10 cellular contexts compared by ENCODE assay signal in genomic region chr18:59725177-59725576, GRCh38. TPM values are rescaled to one million over a fixed set of nuclear protein-coding genes. Genes with fewer than 3 reads are reported as not detected.
"Had no signal": no experiment of that assay in that cellular context is flagged by ENCODE, and none has a peak within 500 bp of the region (broad histone marks: within the 10 kb centered on the region; RNA-seq: fewer than 3 reads in every experiment).

No MANE protein-coding gene starts in this region.

- DNase-seq: activated CD8-positive, alpha-beta memory T cell treated with anti-CD3 and anti-CD28 coated beads, Interleukin-2, amount 50 U/mL, for 4 hours; activated CD8-positive, alpha-beta T cell treated with anti-CD3 and anti-CD28 coated beads for 36 hours; activated naive CD4-positive, alpha-beta T cell; caudate nucleus; heart right ventricle; left ventricle myocardium inferior; stimulated activated CD4-positive, alpha-beta T cell treated with anti-CD3 and anti-CD28 coated beads, Interleukin-4, amount 100 ng/mL, for 24 hours; T-helper 1 cell had no signal

- ATAC-seq: activated CD8-positive, alpha-beta T cell treated with anti-CD3 and anti-CD28 coated beads for 36 hours; heart right ventricle had no signal

- H3K4me3 ChIP-seq: heart right ventricle, left ventricle myocardium inferior, thoracic aorta had no signal

- H3K9me3 ChIP-seq: thoracic aorta had no signal

- H3K27ac ChIP-seq: heart right ventricle, left ventricle myocardium inferior, VCaP had no signal

- H3K36me3 ChIP-seq: heart right ventricle, left ventricle myocardium inferior, thoracic aorta had no signal

- H3K4me1 ChIP-seq: heart right ventricle, left ventricle myocardium inferior had no signal

RNA-seq across cellular contexts. Expression of gene CCBE1, which starts 28.0 kb away (rescaled TPM):
- total RNA-seq: activated CD8-positive, alpha-beta T cell treated with anti-CD3 and anti-CD28 coated beads for 36 hours had no signal
